In the genomic region with DNA sequence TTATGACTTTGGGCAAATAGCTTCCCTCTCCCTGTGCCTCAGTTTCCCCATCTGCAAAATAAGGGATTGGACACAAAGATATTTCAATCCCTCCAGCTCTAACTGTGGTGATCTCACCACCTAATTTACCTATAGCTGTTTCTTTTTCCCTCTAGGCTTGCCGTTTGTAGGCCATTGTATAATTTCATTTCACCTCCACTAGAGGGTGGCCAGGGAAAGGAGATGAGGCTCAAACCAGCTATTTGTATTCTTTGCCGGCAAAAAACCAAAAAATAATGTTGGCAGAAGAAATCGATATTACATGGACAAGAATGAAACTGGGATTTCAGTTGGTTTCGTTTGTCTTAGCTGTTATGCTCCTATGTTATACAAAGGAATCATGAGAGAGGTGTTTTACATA, we compare ENCODE assay signal across 7 cellular contexts. TPM values are rescaled to one million over a fixed set of nuclear protein-coding genes. Genes with fewer than 3 reads are reported as not detected.
DNase-seq lines count a peak whose midpoint lies in the region; ATAC-seq and TF ChIP-seq lines count a peak whose summit lies in the region.

No MANE protein-coding gene starts in this region.

- DNase-seq in Daoy (ENCODE audit: low read depth) (peak; percentile 21), NCI-H1436 treated with DMSO at 0.1 percent for 48 hours (lab: John Stamatoyannopoulos, UW) (peak; percentile 7), WTC11 (ENCODE audit: low spot score) (no peak), foreskin melanocyte (peak; percentile 10)
- no peak for DNase-seq in stimulated activated effector memory CD8-positive, alpha-beta T cell treated with anti-CD3 and anti-CD28 coated beads, Interleukin-12 subunit alpha, Interleukin-12 subunit beta, amount 100 ng/mL, for 72 hours (ENCODE audit: low spot score in 2 of 2)
- DNase-seq in activated CD4-positive, CD25-positive, alpha-beta regulatory T cell (lab: John Stamatoyannopoulos, UW), result no peak

- H3K36me3 Mint-ChIP-seq in WTC11, result no peaks in the 10 kb centered on the region
- H3K36me3 Mint-ChIP-seq in stimulated activated effector memory CD8-positive, alpha-beta T cell treated with anti-CD3 and anti-CD28 coated beads, Interleukin-12 subunit alpha, Interleukin-12 subunit beta, amount 100 ng/mL, for 72 hours, result no peaks in the 10 kb centered on the region

- H3K4me1 Mint-ChIP-seq in WTC11, result 0 out of 2 replicates have a peak, but pooled peaks cover 4% of the 10 kb centered on the region
- no peaks in the 10 kb centered on the region for H3K4me1 Mint-ChIP-seq in stimulated activated effector memory CD8-positive, alpha-beta T cell treated with anti-CD3 and anti-CD28 coated beads, Interleukin-12 subunit alpha, Interleukin-12 subunit beta, amount 100 ng/mL, for 72 hours

- no peak overlapping the region for H3K27ac Mint-ChIP-seq in WTC11
- no peak overlapping the region for H3K27ac Mint-ChIP-seq in stimulated activated effector memory CD8-positive, alpha-beta T cell treated with anti-CD3 and anti-CD28 coated beads, Interleukin-12 subunit alpha, Interleukin-12 subunit beta, amount 100 ng/mL, for 72 hours

- CTCF ChIA-PET in WTC11 (lab: Charles Lee), result interaction anchor here (0.7 to 2.4 kb wide), 15 partner anchors 11 to 348 kb away, joined by 3 to 50 read pairs (median 4); partner anchors contain the start of gene DOCK11

- POLR2A ChIA-PET in WTC11 (lab: Charles Lee), result no interaction called here

- no peak for TF ChIP-seq CTCF in WTC11 (IDR thresholded peaks at IDR 0.05)

- H3K27me3 Mint-ChIP-seq in WTC11 (ENCODE audit: low read depth), result no peaks in the 10 kb centered on the region; the same call in 1 of the 2 replicates

- H3K4me3 Mint-ChIP-seq in WTC11, result no peak overlapping the region
- H3K4me3 Mint-ChIP-seq in stimulated activated effector memory CD8-positive, alpha-beta T cell treated with anti-CD3 and anti-CD28 coated beads, Interleukin-12 subunit alpha, Interleukin-12 subunit beta, amount 100 ng/mL, for 72 hours, result no peak overlapping the region

- ATAC-seq in GM21367 (IDR thresholded peaks at IDR 0.05; ENCODE audit: unreplicated experiment) (peak; percentile 67), WTC11 (peak; percentile 77)
- ATAC-seq in stimulated activated effector memory CD8-positive, alpha-beta T cell treated with anti-CD3 and anti-CD28 coated beads, Interleukin-12 subunit alpha, Interleukin-12 subunit beta, amount 100 ng/mL, for 72 hours, result peak; percentile 49

- H3K9me3 Mint-ChIP-seq in WTC11, result no peaks in the 10 kb centered on the region
- no peaks in the 10 kb centered on the region for H3K9me3 Mint-ChIP-seq in stimulated activated effector memory CD8-positive, alpha-beta T cell treated with anti-CD3 and anti-CD28 coated beads, Interleukin-12 subunit alpha, Interleukin-12 subunit beta, amount 100 ng/mL, for 72 hours

TF ChIP-seq in WTC11, 78 proteins besides CTCF, POLR2A, EP300 and RAD21:
- no peak for TF ChIP-seq TEAD4 (CRISPR knock-in tag; IDR thresholded peaks at IDR 0.05)
- no peak for TF ChIP-seq FOXP1 (CRISPR knock-in tag; IDR thresholded peaks at IDR 0.05; ENCODE audit: borderline replicate concordance)
- no peak for TF ChIP-seq KAT7 (CRISPR knock-in tag; IDR thresholded peaks at IDR 0.05; ENCODE audit: borderline replicate concordance)
- no peak for TF ChIP-seq ZNF138 (CRISPR knock-in tag; conservative IDR thresholded peaks at IDR 0.05)
- no peak for TF ChIP-seq SP1 (CRISPR knock-in tag; conservative IDR thresholded peaks at IDR 0.05)
- TF ChIP-seq, protein P1, sequence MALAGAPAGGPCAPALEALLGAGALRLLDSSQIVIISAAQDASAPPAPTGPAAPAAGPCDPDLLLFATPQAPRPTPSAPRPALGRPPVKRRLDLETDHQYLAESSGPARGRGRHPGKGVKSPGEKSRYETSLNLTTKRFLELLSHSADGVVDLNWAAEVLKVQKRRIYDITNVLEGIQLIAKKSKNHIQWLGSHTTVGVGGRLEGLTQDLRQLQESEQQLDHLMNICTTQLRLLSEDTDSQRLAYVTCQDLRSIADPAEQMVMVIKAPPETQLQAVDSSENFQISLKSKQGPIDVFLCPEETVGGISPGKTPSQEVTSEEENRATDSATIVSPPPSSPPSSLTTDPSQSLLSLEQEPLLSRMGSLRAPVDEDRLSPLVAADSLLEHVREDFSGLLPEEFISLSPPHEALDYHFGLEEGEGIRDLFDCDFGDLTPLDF (CRISPR knock-in tag; IDR thresholded peaks at IDR 0.05), result no peak

RNA-seq across cellular contexts. Expression of gene DOCK11, which starts 36.1 kb away (rescaled TPM):
- total RNA-seq in Daoy (2014; rRNA removed; shearing (Covaris generic)), result 5.0 and 5.1 TPM in 2 replicates
- total RNA-seq in WTC11 (2021), result 12.5 to 13.4 TPM (median 13.1 TPM) in 3 replicates

Comparison
In these comparisons a context has a peak if more than half of its experiments do, and no peak if none do; other contexts are left out.
1. DNase-seq: peak in Daoy (single experiment), NCI-H1436 treated with DMSO at 0.1 percent for 48 hours (single experiment) and foreskin melanocyte (single experiment); none in WTC11 (single experiment), stimulated activated effector memory CD8-positive, alpha-beta T cell treated with anti-CD3 and anti-CD28 coated beads, Interleukin-12 subunit alpha, Interleukin-12 subunit beta, amount 100 ng/mL, for 72 hours (0 of 2) and activated CD4-positive, CD25-positive, alpha-beta regulatory T cell (0 of 4).
2. Peak in every context shown above with its lines, with median percentiles within 50 percentile points of each other: ATAC-seq.